Comparison of ENCODE assay signal across 16 cellular contexts in genomic region chr1:115837386-115837761, GRCh38. TPM values are rescaled to one million over a fixed set of nuclear protein-coding genes. Genes with fewer than 3 reads are reported as not detected.
DNase-seq lines count a peak whose midpoint lies in the region; TF ChIP-seq lines count a peak whose summit lies in the region.
"Had no signal": no experiment of that assay in that cellular context is flagged by ENCODE, and none has a peak within 500 bp of the region (broad histone marks: within the 10 kb centered on the region; RNA-seq: fewer than 3 reads in every experiment).

No MANE protein-coding gene starts in this region.

- H3K56ac ChIP-seq in mesendoderm (ENCODE audit: low read length): peak overlapping the region; percentile 87

- peak overlapping the region; percentile 28 for H2BK15ac ChIP-seq in mesendoderm (replicated peaks; ENCODE audit: low read depth)

- H2BK120ac ChIP-seq in mesendoderm (ENCODE audit: low read depth, low read length): no peak overlapping the region

- H3K4me1 ChIP-seq in mesendoderm (ENCODE audit: control insufficient read depth, low read depth, low read length) (peaks cover 2% of the 10 kb centered on the region), testis (peaks cover 7% of the 10 kb centered on the region), ascending aorta (peaks cover 3 to 11% of the 10 kb centered on the region in 2 donors)

- H3K9me3 Mint-ChIP-seq in brain: peaks cover 0 to 14% (median 2%) of the 10 kb centered on the region in 5 experiments

- no peaks in the 10 kb centered on the region for H3K9me3 ChIP-seq in testis
- no peaks in the 10 kb centered on the region for H3K9me3 ChIP-seq in ascending aorta
- H3K9me3 ChIP-seq: Peyer's patch, thoracic aorta had no signal

- no peak overlapping the region for H2BK5ac ChIP-seq in mesendoderm (ENCODE audit: low read length)

- H3K4me3 Mint-ChIP-seq in brain: peak overlapping the region; percentile 42 to 79 (median 69)
- H3K4me3 Mint-ChIP-seq: CD4-positive, CD25-positive, alpha-beta regulatory T cell had no signal

- intact Hi-C loops in testis (cut with DNase I; ENCODE audit: low total_unique reads): no loop called here
- intact Hi-C loops in ascending aorta (cut with DNase I): no loop called here

- H2AK5ac ChIP-seq in mesendoderm (ENCODE audit: low read length): no peak overlapping the region

- H3K4me3 ChIP-seq in mesendoderm (ENCODE audit: low read length) (peak overlapping the region; percentile 40), testis (peak overlapping the region; percentile 32 to 40), ascending aorta (no peak overlapping the region)

- no peak overlapping the region for H3K4ac ChIP-seq in mesendoderm (ENCODE audit: low read depth, low read length)

- H3K36me3 ChIP-seq in mesendoderm (ENCODE audit: control insufficient read depth, insufficient read depth, low read length) (no peaks in the 10 kb centered on the region), testis (ENCODE audit: low read depth, missing control alignments) (no peaks in the 10 kb centered on the region), ascending aorta (no peaks in the 10 kb centered on the region)
- H3K36me3 ChIP-seq: Peyer's patch, thoracic aorta had no signal

- no peak overlapping the region for H4K5ac ChIP-seq in mesendoderm (ENCODE audit: low read length)

- H3K27ac Mint-ChIP-seq in brain: peak overlapping the region in 2 of 5 experiments; percentile 76 to 83
- H3K27ac Mint-ChIP-seq: CD4-positive, CD25-positive, alpha-beta regulatory T cell had no signal

- no peak for TF ChIP-seq POLR2A in testis (IDR thresholded peaks at IDR 0.05)

- no CpG with 5 or more reads among the region's 7 CpGs for WGBS in mesendoderm (ENCODE audit: extremely low coverage, insufficient coverage, low lambda C conversion rate)
- 22 to 24% methylated on average over 4 to 7 of the region's 7 CpGs for WGBS in testis, 2 donors

- peaks cover 11% of the 10 kb centered on the region for H3K4me1 Mint-ChIP-seq in brain

- peak overlapping the region; percentile 96 for H3K4me2 ChIP-seq in mesendoderm (ENCODE audit: low read length)

- no peak for TF ChIP-seq CTCF in brain (conservative IDR thresholded peaks at IDR 0.05)
- no peak for TF ChIP-seq CTCF in testis (IDR thresholded peaks at IDR 0.05)
- TF ChIP-seq CTCF in ascending aorta (IDR thresholded peaks at IDR 0.05): no peak

- no peak overlapping the region for H3K27ac ChIP-seq in mesendoderm (ENCODE audit: low read depth, low read length)
- H3K27ac ChIP-seq in testis: no peak overlapping the region
- no peak overlapping the region for H3K27ac ChIP-seq in ascending aorta
- H3K27ac ChIP-seq: Peyer's patch, thoracic aorta had no signal

- H3K27me3 ChIP-seq in mesendoderm (ENCODE audit: insufficient read depth, low read length, poor library complexity) (no peaks in the 10 kb centered on the region), testis (peaks cover 3% of the 10 kb centered on the region), ascending aorta (peaks cover 23% of the 10 kb centered on the region)

- H3K27me3 Mint-ChIP-seq in brain: peaks cover 88% of the 10 kb centered on the region

- peak; percentile 50 for DNase-seq in NCI-H1694 treated with DMSO at 0.1 percent for 48 hours (lab: John Stamatoyannopoulos, UW)
- DNase-seq in NCI-H1694 (lab: John Stamatoyannopoulos, UW): no peak
- DNase-seq in mesendoderm: no peak
- DNase-seq in testis: no peak
- no peak for DNase-seq in ascending aorta (ENCODE audit: low spot score in 2 of 2)
- no peak for DNase-seq in NCI-H2107 (lab: John Stamatoyannopoulos, UW)
- DNase-seq in hippocampal formation (lab: John Stamatoyannopoulos, UW): no peak
- DNase-seq: activated CD4-positive, CD25-positive, alpha-beta regulatory T cell; CD4-positive, CD25-positive, alpha-beta regulatory T cell; HCEC 1CT; NCI-H2081; NCI-H774; Peyer's patch; stimulated activated CD4-positive, alpha-beta T cell treated with anti-CD3 and anti-CD28 coated beads, Interleukin-1b, Interleukin-23, amount 100 ng/mL, for 48 hours had no signal

- peak overlapping the region; percentile 99 for H3K18ac ChIP-seq in mesendoderm (ENCODE audit: low read length)

- H3K23ac ChIP-seq in mesendoderm (ENCODE audit: low read length): no peak overlapping the region

- H3K9ac ChIP-seq in mesendoderm (ENCODE audit: low read length): peak overlapping the region; percentile 66

- H4K8ac ChIP-seq in mesendoderm (ENCODE audit: low read depth, low read length): no peak overlapping the region

- no peaks in the 10 kb centered on the region for H3K79me1 ChIP-seq in mesendoderm (ENCODE audit: low read length)

- H3K79me2 ChIP-seq in mesendoderm (ENCODE audit: control insufficient read depth, insufficient read depth, low read length): no peaks in the 10 kb centered on the region

- H3K36me3 Mint-ChIP-seq in brain: no peaks in the 10 kb centered on the region
- H3K36me3 Mint-ChIP-seq: CD4-positive, CD25-positive, alpha-beta regulatory T cell had no signal

RNA-seq across cellular contexts. Expression of gene NHLH2, which starts 3.6 kb away (rescaled TPM):
- polyA plus RNA-seq in brain (ENCODE audit: insufficient read depth, low read depth, low replicate concordance) (not detected), testis (ENCODE audit: insufficient read depth, low read depth, low replicate concordance) (0.53 TPM)
- 1.9 TPM for polyA plus RNA-seq in mesendoderm (2013, experiment 1 of 2)
- polyA plus RNA-seq in mesendoderm (2013, experiment 2 of 2): 1.9 TPM
- total RNA-seq in testis (1 to 10 TPM; 1.7 to 3.1 TPM), ascending aorta (not detected)
- total RNA-seq: CD4-positive, CD25-positive, alpha-beta regulatory T cell; Peyer's patch; thoracic aorta had no signal
- polyA plus RNA-seq: CD4-positive, CD25-positive, alpha-beta regulatory T cell had no signal

Comparison
In these comparisons a context has a peak if more than half of its experiments do, and no peak if none do; other contexts are left out.
1. H3K4me3 ChIP-seq: peak in mesendoderm (single experiment) and testis (2 of 2); none in ascending aorta (0 of 2).